31 cellular contexts compared by ENCODE assay signal in genomic region chr12:75771023-75771422, GRCh38.
"Had no signal": no experiment of that assay in that cellular context is flagged by ENCODE, and none has a peak within 500 bp of the region (broad histone marks: within the 10 kb centered on the region; RNA-seq: fewer than 3 reads in every experiment).

No MANE protein-coding gene starts in this region.

- H3K27ac ChIP-seq: neural progenitor cell, ovary, parathyroid adenoma, psoas muscle, skin epidermis, spleen, suprapubic skin, testis, tibial artery, transverse colon, upper lobe of left lung, vagina had no signal

- H3K9me3 ChIP-seq: ovary, psoas muscle, spleen, suprapubic skin, testis, tibial artery, transverse colon, upper lobe of left lung, vagina had no signal

- H3K27me3 ChIP-seq: neural progenitor cell, ovary, spleen, suprapubic skin, testis, tibial artery, transverse colon, upper lobe of left lung, vagina had no signal

- H3K4me2 ChIP-seq: neural progenitor cell, smooth muscle cell had no signal

- H2AFZ ChIP-seq: neural progenitor cell, parathyroid adenoma had no signal

- ATAC-seq: natural killer cell; psoas muscle; right cardiac atrium; sciatic nerve; stimulated activated memory B cell treated with anti-CD40 and anti-IgM and Interleukin-4, amounts not matched to agents 10 μg/mL and 1 μg/mL and 100 μg/mL, for 72 hours; stimulated activated naive CD8-positive, alpha-beta T cell treated with anti-CD3 and anti-CD28 coated beads, Interleukin-15, amount 100 ng/mL, for 72 hours; stimulated activated naive CD8-positive, alpha-beta T cell treated with anti-CD3 and anti-CD28 coated beads, Interleukin-15, Interleukin-2, amounts not matched to agents 100 U/mL and 50 U/mL, for 24 hours had no signal

- H3K27me3 Mint-ChIP-seq: progenitor cell of endocrine pancreas had no signal

- H3K36me3 Mint-ChIP-seq: natural killer cell; neural progenitor cell; stimulated activated memory B cell treated with anti-CD40 and anti-IgM and Interleukin-4, amounts not matched to agents 10 μg/mL and 1 μg/mL and 100 μg/mL, for 72 hours had no signal

- H3K79me2 ChIP-seq: parathyroid adenoma had no signal

- H3K9me3 Mint-ChIP-seq: natural killer cell; nephron; neural progenitor cell; stimulated activated naive CD8-positive, alpha-beta T cell treated with anti-CD3 and anti-CD28 coated beads, Interleukin-15, amount 100 ng/mL, for 72 hours had no signal

- H3K9ac ChIP-seq: neural progenitor cell, parathyroid adenoma had no signal

- FAIRE-seq: urothelium cell line had no signal

- H3K36me3 ChIP-seq: neural progenitor cell, ovary, spleen, suprapubic skin, tibial artery, transverse colon, upper lobe of left lung, vagina had no signal

- DNase-seq: natural killer cell; occipital lobe; ovary; posterior cingulate gyrus; psoas muscle; right cardiac atrium; spleen; stimulated activated CD4-positive, alpha-beta T cell treated with anti-CD3 and anti-CD28 coated beads, Interleukin-12 subunit alpha, Interleukin-12 subunit beta, amount 100 ng/mL, for 4 hours; stimulated activated CD4-positive, alpha-beta T cell treated with anti-CD3 and anti-CD28 coated beads, Interleukin-1b, Interleukin-23, amount 100 ng/mL, for 48 hours; stimulated activated CD4-positive, alpha-beta T cell treated with anti-CD3 and anti-CD28 coated beads, Interleukin-4, amount 100 ng/mL, for 1 hour; stimulated activated CD4-positive, alpha-beta T cell treated with anti-CD3 and anti-CD28 coated beads, Interleukin-4, amount 100 ng/mL, for 4 hours; stimulated activated CD8-positive, alpha-beta memory T cell treated with anti-CD3 and anti-CD28 coated beads, Interleukin-4, amount 100 ng/mL, for 48 hours; stimulated activated naive CD4-positive, alpha-beta T cell; stimulated activated naive CD8-positive, alpha-beta T cell treated with anti-CD3 and anti-CD28 coated beads, Interleukin-15, amount 100 ng/mL, for 72 hours; stimulated activated naive CD8-positive, alpha-beta T cell treated with anti-CD3 and anti-CD28 coated beads, Interleukin-15, Interleukin-2, amounts not matched to agents 100 U/mL and 50 U/mL, for 24 hours; substantia nigra; testis; tibial artery; transverse colon had no signal

- H3K4me3 Mint-ChIP-seq: natural killer cell; nephron; neural progenitor cell; stimulated activated memory B cell treated with anti-CD40 and anti-IgM and Interleukin-4, amounts not matched to agents 10 μg/mL and 1 μg/mL and 100 μg/mL, for 72 hours; stimulated activated naive CD8-positive, alpha-beta T cell treated with anti-CD3 and anti-CD28 coated beads, Interleukin-15, amount 100 ng/mL, for 72 hours had no signal

- H3K4me1 Mint-ChIP-seq: natural killer cell; stimulated activated naive CD8-positive, alpha-beta T cell treated with anti-CD3 and anti-CD28 coated beads, Interleukin-15, amount 100 ng/mL, for 72 hours had no signal

- H3K27ac Mint-ChIP-seq: natural killer cell; nephron; neural progenitor cell; progenitor cell of endocrine pancreas; stimulated activated memory B cell treated with anti-CD40 and anti-IgM and Interleukin-4, amounts not matched to agents 10 μg/mL and 1 μg/mL and 100 μg/mL, for 72 hours; stimulated activated naive CD8-positive, alpha-beta T cell treated with anti-CD3 and anti-CD28 coated beads, Interleukin-15, amount 100 ng/mL, for 72 hours had no signal

- H3K4me3 ChIP-seq: neural progenitor cell, ovary, psoas muscle, skin epidermis, smooth muscle cell, spleen, suprapubic skin, testis, tibial artery, transverse colon, upper lobe of left lung, vagina had no signal

- H3K4me1 ChIP-seq: psoas muscle, suprapubic skin, tibial artery, transverse colon, vagina had no signal
